In the genomic region with DNA sequence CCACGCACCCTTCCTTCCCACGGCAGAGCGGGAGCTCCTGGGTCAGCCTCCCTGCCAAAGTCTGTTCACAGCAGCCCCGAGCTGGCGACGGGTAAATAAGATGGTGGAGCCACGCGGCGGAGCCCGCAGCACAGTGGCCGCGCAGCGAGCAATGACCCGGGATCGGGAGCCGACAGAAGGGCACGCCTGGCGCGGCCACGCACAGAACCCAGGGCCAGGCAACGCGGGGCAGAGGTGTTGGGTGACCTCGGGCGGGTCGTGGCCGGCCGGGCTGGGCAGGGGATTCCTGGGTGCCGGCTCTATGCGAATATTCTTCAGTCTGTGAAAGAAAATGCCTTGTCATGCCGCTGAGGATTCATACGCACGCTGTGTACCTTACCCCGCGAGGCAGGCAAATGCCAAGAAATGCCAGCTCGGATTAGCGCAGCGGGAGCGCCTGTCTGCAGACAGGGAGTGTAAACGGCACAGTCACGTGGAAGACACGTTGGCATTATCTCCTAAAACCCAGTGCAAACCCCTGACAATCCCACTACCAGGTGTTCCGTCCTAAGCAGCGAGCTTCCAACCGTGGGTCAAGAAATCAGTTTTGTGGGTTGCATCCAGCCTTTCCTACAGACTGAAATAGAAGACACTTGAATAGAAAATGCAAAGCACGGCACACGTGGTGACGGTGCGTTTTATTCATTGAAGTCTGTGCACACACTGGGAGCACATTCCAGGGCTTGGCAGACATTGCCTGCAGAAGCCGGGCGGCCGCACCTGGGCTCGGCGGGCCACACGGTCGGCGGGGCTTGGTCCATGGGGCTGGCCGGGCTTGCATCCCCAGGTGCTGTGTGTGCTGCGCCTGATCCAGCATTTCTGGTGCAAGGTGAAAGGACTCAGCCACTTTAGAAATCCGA, we compare ENCODE assay signal across 1 cellular context.
TF ChIP-seq lines count a peak whose summit lies in the region.

No MANE protein-coding gene starts in this region.

TF ChIP-seq in GM23338, 12 proteins besides CTCF, POLR2A, EP300 and RAD21 (continued from another document):
- TF ChIP-seq, protein P1, sequence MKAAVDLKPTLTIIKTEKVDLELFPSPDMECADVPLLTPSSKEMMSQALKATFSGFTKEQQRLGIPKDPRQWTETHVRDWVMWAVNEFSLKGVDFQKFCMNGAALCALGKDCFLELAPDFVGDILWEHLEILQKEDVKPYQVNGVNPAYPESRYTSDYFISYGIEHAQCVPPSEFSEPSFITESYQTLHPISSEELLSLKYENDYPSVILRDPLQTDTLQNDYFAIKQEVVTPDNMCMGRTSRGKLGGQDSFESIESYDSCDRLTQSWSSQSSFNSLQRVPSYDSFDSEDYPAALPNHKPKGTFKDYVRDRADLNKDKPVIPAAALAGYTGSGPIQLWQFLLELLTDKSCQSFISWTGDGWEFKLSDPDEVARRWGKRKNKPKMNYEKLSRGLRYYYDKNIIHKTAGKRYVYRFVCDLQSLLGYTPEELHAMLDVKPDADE (IDR thresholded peaks at IDR 0.05) = no peak
- no peak for TF ChIP-seq POLR2AphosphoS5 (IDR thresholded peaks at IDR 0.05; ENCODE audit: low read depth)
- no peak for TF ChIP-seq NANOG (IDR thresholded peaks at IDR 0.05; ENCODE audit: borderline replicate concordance)
TF ChIP-seq in GM23338: peak in this region for 0.
